ENCODE assay signal across 8 cellular contexts in genomic region chr11:3169235-3169951, GRCh38. TPM values are rescaled to one million over a fixed set of nuclear protein-coding genes. Genes with fewer than 3 reads are reported as not detected.
DNase-seq lines count a peak whose midpoint lies in the region; ATAC-seq and TF ChIP-seq lines count a peak whose summit lies in the region.

No MANE protein-coding gene starts in this region.

- H3K27ac Mint-ChIP-seq in activated naive CD4-positive, alpha-beta T cell treated with anti-CD3 and anti-CD28 coated beads, Interleukin-2, amount 50 U/mL, for 72 hours, result peak overlapping the region in 1 of 2 donors; percentile 46

- no peak overlapping the region for H3K27ac ChIP-seq in HUES6 (ENCODE audit: low read depth, low read length)
- H3K27ac ChIP-seq in heart left ventricle, result peak overlapping the region in 10 of 12 donors; percentile 34 to 71 (median 58)

- no peaks in the 10 kb centered on the region for H3K9me3 ChIP-seq in HUES6 (ENCODE audit: control insufficient read depth, insufficient read depth, low read depth, low read length)
- no peaks in the 10 kb centered on the region for H3K9me3 ChIP-seq in heart left ventricle

- peak; percentile 81 for DNase-seq in AG08395 (ENCODE audit: low spot score)
- peak; percentile 27 to 66 for DNase-seq in activated naive CD4-positive, alpha-beta T cell treated with anti-CD3 and anti-CD28 coated beads, Interleukin-2, amount 50 U/mL, for 72 hours (ENCODE audit: low spot score in 2 of 2)
- peak in 4 of 5 donors; percentile 48 to 67 (median 58) for DNase-seq in heart left ventricle
- peak; percentile 74 for DNase-seq in sciatic nerve (ENCODE audit: low spot score)
- DNase-seq in GM13977 (ENCODE audit: low spot score), result no peak
- no peak for DNase-seq in GOT3 (lab: John Stamatoyannopoulos, UW)

- no peak overlapping the region for H3K9ac ChIP-seq in HUES6 (ENCODE audit: low read length)

- H3K9me3 Mint-ChIP-seq in activated naive CD4-positive, alpha-beta T cell treated with anti-CD3 and anti-CD28 coated beads, Interleukin-2, amount 50 U/mL, for 72 hours, result no peaks in the 10 kb centered on the region

- H3K36me3 ChIP-seq in HUES6 (ENCODE audit: control insufficient read depth, insufficient read depth, low read length), result no peaks in the 10 kb centered on the region
- H3K36me3 ChIP-seq in heart left ventricle, result no peaks in the 10 kb centered on the region

- WGBS in heart left ventricle, 4 donors, result 1 to 4% (median 2%) methylated on average over 17 to 30 of the region's 30 CpGs

- in situ Hi-C loops in GM13977 (cut with MboI; ENCODE audit: low pct_unique_long_range_greater_than_20kb, low sequenced_read_pairs, unreplicated experiment), result no loop called here

- H3K4me3 ChIP-seq in HUES6 (ENCODE audit: low read depth, low read length), result peak overlapping the region; percentile 48
- peak overlapping the region in 11 of 12 donors; percentile 0 to 57 (median 45) for H3K4me3 ChIP-seq in heart left ventricle

- no peaks in the 10 kb centered on the region for H3K36me3 Mint-ChIP-seq in activated naive CD4-positive, alpha-beta T cell treated with anti-CD3 and anti-CD28 coated beads, Interleukin-2, amount 50 U/mL, for 72 hours

- TF ChIP-seq CTCF in heart left ventricle (IDR thresholded peaks at IDR 0.05) (peak in 3 of 12 donors; percentile 6 to 27 (median 21)), GM13977 (IDR thresholded peaks at IDR 0.05; ENCODE audit: extremely low read depth, insufficient read depth, missing control alignments) (no peak)

- peak in 1 of 2 donors; percentile 27 for TF ChIP-seq POLR2A in heart left ventricle (IDR thresholded peaks at IDR 0.05)

- peak; percentile 65 to 73 for ATAC-seq in activated naive CD4-positive, alpha-beta T cell treated with anti-CD3 and anti-CD28 coated beads, Interleukin-2, amount 50 U/mL, for 72 hours
- peak; percentile 48 to 69 (median 66) for ATAC-seq in heart left ventricle
- ATAC-seq in sciatic nerve, result peak; percentile 78
- no peak for ATAC-seq in HG02852 (IDR thresholded peaks at IDR 0.05; ENCODE audit: unreplicated experiment)

- peaks cover 29% of the 10 kb centered on the region for H3K4me1 ChIP-seq in HUES6 (ENCODE audit: control insufficient read depth, insufficient read depth, low read length)
- peaks cover 0 to 32% (median 24%) of the 10 kb centered on the region in 12 donors for H3K4me1 ChIP-seq in heart left ventricle

- H3K27me3 ChIP-seq in HUES6 (ENCODE audit: control insufficient read depth, insufficient read depth, low read length), result peaks cover 56% of the 10 kb centered on the region
- H3K27me3 ChIP-seq in heart left ventricle, result no peaks in the 10 kb centered on the region

- intact Hi-C loops in heart left ventricle (cut with DNase I), result loop anchor here in 3 of 10 donors (2.0 to 10.0 kb wide), 3 partner anchors 51 to 115 kb away; partner anchors contain the start of gene CARS1 (in 2 of the 3)
- intact Hi-C loops in sciatic nerve (cut with DNase I), result no loop called here

RNA-seq across cellular contexts. Expression of gene OSBPL5, which starts 4.3 kb away (rescaled TPM):
- 10 to 100 TPM in 1 of 2 donors, 1 to 10 TPM in 1; 1.2 to 20.0 TPM for total RNA-seq in activated naive CD4-positive, alpha-beta T cell treated with anti-CD3 and anti-CD28 coated beads, Interleukin-2, amount 50 U/mL, for 72 hours
- total RNA-seq in heart left ventricle, result 10 to 100 TPM; 10.1 to 27.7 (median 17.0) TPM
- 10 to 100 TPM; 11.1 to 11.2 TPM for polyA plus RNA-seq in heart left ventricle
- 58.3 TPM for total RNA-seq in sciatic nerve

RNA-seq across cellular contexts. Expression of gene MRGPRG, which starts 49.2 kb away (rescaled TPM):
- not detected for total RNA-seq in activated naive CD4-positive, alpha-beta T cell treated with anti-CD3 and anti-CD28 coated beads, Interleukin-2, amount 50 U/mL, for 72 hours
- total RNA-seq in heart left ventricle (not detected), sciatic nerve (not detected)
- not detected for polyA plus RNA-seq in heart left ventricle

Comparison
In these comparisons a context has a peak if more than half of its experiments do, and no peak if none do; other contexts are left out.
1. DNase-seq: peak in AG08395 (single experiment), activated naive CD4-positive, alpha-beta T cell treated with anti-CD3 and anti-CD28 coated beads, Interleukin-2, amount 50 U/mL, for 72 hours (2 of 2), heart left ventricle (4 of 5) and sciatic nerve (single experiment); none in GM13977 (single experiment) and GOT3 (single experiment).